In the genomic region with DNA sequence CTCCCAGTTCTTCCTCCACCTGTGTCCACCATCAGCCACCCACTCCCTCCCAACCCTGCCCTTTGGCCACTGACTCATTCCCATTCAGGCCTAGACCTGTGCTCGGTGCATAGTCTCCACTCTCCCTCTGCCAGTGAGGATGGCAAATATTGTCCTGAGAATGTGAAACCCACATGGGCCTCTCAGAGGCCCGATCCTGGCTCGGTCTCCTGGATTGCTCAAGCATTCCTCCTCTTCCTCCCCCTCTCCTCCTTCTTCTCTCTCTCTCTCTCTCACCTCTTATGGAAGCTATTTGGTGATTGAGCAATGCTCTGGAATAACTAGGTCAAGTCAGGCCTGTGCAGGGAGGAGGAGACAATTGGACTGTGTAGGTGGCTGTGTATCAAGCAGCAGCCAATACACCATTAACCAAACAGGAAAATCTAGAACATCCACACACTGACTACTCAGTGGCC, we compare ENCODE assay signal across 13 cellular contexts.
DNase-seq lines count a peak whose midpoint lies in the region; ATAC-seq, FAIRE-seq and TF ChIP-seq lines count a peak whose summit lies in the region.
"Had no signal": no experiment of that assay in that cellular context is flagged by ENCODE, and none has a peak within 500 bp of the region (broad histone marks: within the 10 kb centered on the region; RNA-seq: fewer than 3 reads in every experiment).

No MANE protein-coding gene starts in this region.

- H3K4me3 Mint-ChIP-seq in CD4-positive, alpha-beta T cell, result no peak overlapping the region
- H3K4me3 Mint-ChIP-seq: activated CD4-positive, alpha-beta T cell treated with anti-CD3 and anti-CD28 coated beads, Interleukin-2, amount 10 ng/mL, durations not matched to agents 24 days and 14 days; activated naive CD4-positive, alpha-beta T cell treated with anti-CD3 and anti-CD28 coated beads for 36 hours; mesothelial cell of epicardium; stimulated activated memory B cell treated with anti-CD40 and anti-IgM and Interleukin-4, amounts not matched to agents 10 μg/mL and 1 μg/mL and 100 μg/mL, for 72 hours had no signal

- H3K4me1 ChIP-seq in HepG2 (ENCODE audit: insufficient read depth, low read length), result peaks cover 21% of the 10 kb centered on the region
- peaks cover 0 to 4% (median 0%) of the 10 kb centered on the region in 4 donors for H3K4me1 ChIP-seq in transverse colon

- 0% methylated on average over 3 of the region's 3 CpGs for WGBS in HepG2 (ENCODE audit: low lambda C conversion rate)
- WGBS in transverse colon (ENCODE audit: low coverage in 1 of 2), 2 donors, result 76% methylated on average over 3 of the region's 3 CpGs; no CpG with 5 or more reads in 1 of the 2 donors

- H3K4me2 ChIP-seq in HepG2 (ENCODE audit: low read depth, low read length), result peak overlapping the region; percentile 50; the same call in 1 of the 2 replicates

- no peaks in the 10 kb centered on the region for H3K9me3 Mint-ChIP-seq in CD4-positive, alpha-beta T cell
- H3K9me3 Mint-ChIP-seq: activated CD4-positive, alpha-beta T cell treated with anti-CD3 and anti-CD28 coated beads, Interleukin-2, amount 10 ng/mL, durations not matched to agents 24 days and 14 days; activated naive CD4-positive, alpha-beta T cell treated with anti-CD3 and anti-CD28 coated beads for 36 hours; mesothelial cell of epicardium; stimulated activated memory B cell treated with anti-CD40 and anti-IgM and Interleukin-4, amounts not matched to agents 10 μg/mL and 1 μg/mL and 100 μg/mL, for 72 hours had no signal

- TF ChIP-seq CTCF in HepG2 (CRISPR knock-in tag; IDR thresholded peaks at IDR 0.05), result no peak
- no peak for TF ChIP-seq CTCF in transverse colon (IDR thresholded peaks at IDR 0.05)
- TF ChIP-seq CTCF in CD4-positive, alpha-beta T cell (IDR thresholded peaks at IDR 0.05), result no peak

- H3K36me3 ChIP-seq in HepG2 (replicated peaks in 1 of 2; ENCODE audit: control insufficient read depth in 1 of 2, insufficient read depth in 2 of 2, low read length in 2 of 2), result no peaks in the 10 kb centered on the region
- H3K36me3 ChIP-seq in transverse colon, result no peaks in the 10 kb centered on the region

- no peak for TF ChIP-seq POLR2A in HepG2 (IDR thresholded peaks at IDR 0.05; ENCODE audit: insufficient read depth in 1 of 2, low read depth in 2 of 2, low read length in 2 of 2)
- TF ChIP-seq POLR2A in transverse colon (IDR thresholded peaks at IDR 0.05), result no peak

- H3K9me3 ChIP-seq in HepG2 (ENCODE audit: low read length), result no peaks in the 10 kb centered on the region
- no peaks in the 10 kb centered on the region for H3K9me3 ChIP-seq in transverse colon
- no peaks in the 10 kb centered on the region for H3K9me3 ChIP-seq in CD4-positive, alpha-beta T cell (ENCODE audit: control insufficient read depth, low read length)

- intact Hi-C loops in HepG2 (cut with micrococcal nuclease; ENCODE audit: unreplicated experiment) (loop anchor here (5.0 kb wide), 1 partner anchor 562 kb away; no protein-coding TSS in a partner anchor), transverse colon (cut with DNase I; ENCODE audit: low total_unique reads) (loop anchor here (5.0 kb wide), 1 partner anchor 53 kb away; no protein-coding TSS in a partner anchor)
- intact Hi-C loops in CD4-positive, alpha-beta T cell (cut with DNase I, micrococcal nuclease), result no loop called here

- no peak overlapping the region for H3K9ac ChIP-seq in HepG2 (ENCODE audit: insufficient read depth, low read depth, low read length)

- no peak for TF ChIP-seq RAD21 in HepG2 (CRISPR knock-in tag; IDR thresholded peaks at IDR 0.05)

- H3K27me3 Mint-ChIP-seq in CD4-positive, alpha-beta T cell, result peaks cover 19% of the 10 kb centered on the region

- H3K79me2 ChIP-seq in HepG2 (ENCODE audit: insufficient read depth, low read length), result no peaks in the 10 kb centered on the region

- H3K27me3 ChIP-seq in HepG2 (ENCODE audit: control insufficient read depth in 1 of 2, insufficient read depth in 2 of 2, low read length in 2 of 2), result no peaks in the 10 kb centered on the region; a peak in 1 of 5 replicates
- no peaks in the 10 kb centered on the region for H3K27me3 ChIP-seq in transverse colon
- no peaks in the 10 kb centered on the region for H3K27me3 ChIP-seq in CD4-positive, alpha-beta T cell (ENCODE audit: control insufficient read depth, insufficient read depth, low read length)

- H3K27ac ChIP-seq in epithelial cell of prostate (peak overlapping the region; percentile 66), HepG2 (ENCODE audit: extremely low read length, insufficient read depth, low read length) (no peak overlapping the region), transverse colon (peak overlapping the region in 2 of 4 donors; percentile 35 to 53)
- no peak overlapping the region for H3K27ac ChIP-seq in CD4-positive, alpha-beta T cell (ENCODE audit: low read depth, low read length)

- ATAC-seq in HepG2 (peak; percentile 98), HG03196 (IDR thresholded peaks at IDR 0.05; ENCODE audit: unreplicated experiment) (no peak)
- ATAC-seq in CD4-positive, alpha-beta T cell (ENCODE audit: poor library complexity), result no peak
- ATAC-seq: stimulated activated memory B cell treated with anti-CD40 and anti-IgM and Interleukin-4, amounts not matched to agents 10 μg/mL and 1 μg/mL and 100 μg/mL, for 72 hours had no signal

- peak; percentile 71 for FAIRE-seq in HepG2 (lab: Jason Lieb, UNC)

- POLR2A ChIA-PET in HepG2 (lab: Yijun Ruan, JAX), result interaction anchor here (1.7 kb wide), 1 partner anchor 21 kb away, joined by 7 read pairs; no protein-coding TSS in a partner anchor
- POLR2A ChIA-PET in CD4-positive, alpha-beta T cell (lab: Charles Lee), result no interaction called here

- CTCF ChIA-PET in HepG2 (lab: Yijun Ruan, JAX; ENCODE audit: low intra/inter-chr PET ratio, low total read pairs), result no interaction called here
- CTCF ChIA-PET in CD4-positive, alpha-beta T cell (lab: Charles Lee), result no interaction called here

- peak in 1 of 2 experiments; percentile 62; a peak in 2 of 4 replicates for TF ChIP-seq EP300 in HepG2 (IDR thresholded peaks at IDR 0.05; ENCODE audit: low read depth in 2 of 2, low read length in 2 of 2)
- peak; percentile 23; the same call in 1 of the 2 replicates for TF ChIP-seq EP300 in HepG2 (CRISPR knock-in tag; IDR thresholded peaks at IDR 0.05; ENCODE audit: borderline replicate concordance)
- no peak for TF ChIP-seq EP300 in transverse colon (IDR thresholded peaks at IDR 0.05; ENCODE audit: low read depth)

- no TSS peak for BruUV-seq in HepG2 (replicated peaks; lab: Mats Ljungman, UMichigan)

- H4K20me1 ChIP-seq in HepG2 (ENCODE audit: insufficient read depth, low read length), result no peaks in the 10 kb centered on the region

- in situ Hi-C loops in HepG2 (cut with HindIII; ENCODE audit: extremely low pct_ligation_motif_present, low pct_unique_long_range_greater_than_20kb) (no loop called here), transverse colon (cut with MboI; ENCODE audit: low pct_ligation_motif_present in 1 of 4, low pct_unique_long_range_greater_than_20kb in 1 of 4, low sequenced_read_pairs in 3 of 4) (no loop called here)

- H2AFZ ChIP-seq in HepG2 (ENCODE audit: low read length), result no peak overlapping the region

- H3K4me3 ChIP-seq in HepG2 (replicated peaks in 1 of 3; ENCODE audit: insufficient read depth in 1 of 3, low read depth in 2 of 3, low read length in 3 of 3) (no peak overlapping the region), transverse colon (no peak overlapping the region)

- no peaks in the 10 kb centered on the region for H3K36me3 Mint-ChIP-seq in CD4-positive, alpha-beta T cell (ENCODE audit: low read depth)
- H3K36me3 Mint-ChIP-seq: mesothelial cell of epicardium; stimulated activated memory B cell treated with anti-CD40 and anti-IgM and Interleukin-4, amounts not matched to agents 10 μg/mL and 1 μg/mL and 100 μg/mL, for 72 hours had no signal

- no peak overlapping the region for H3K27ac Mint-ChIP-seq in CD4-positive, alpha-beta T cell
- H3K27ac Mint-ChIP-seq: activated CD4-positive, alpha-beta T cell treated with anti-CD3 and anti-CD28 coated beads, Interleukin-2, amount 10 ng/mL, durations not matched to agents 24 days and 14 days; activated naive CD4-positive, alpha-beta T cell treated with anti-CD3 and anti-CD28 coated beads for 36 hours; mesothelial cell of epicardium; stimulated activated memory B cell treated with anti-CD40 and anti-IgM and Interleukin-4, amounts not matched to agents 10 μg/mL and 1 μg/mL and 100 μg/mL, for 72 hours had no signal

- DNase-seq in HuH-7 (ENCODE audit: low spot score), result peak; percentile 56
- DNase-seq in epithelial cell of prostate (ENCODE audit: low read depth, low spot score), result peak; percentile 78
- DNase-seq in HepG2 (ENCODE audit: low spot score), result peak; percentile 65
- DNase-seq in transverse colon, result peak; percentile 22
- DNase-seq in NCI-H2081 treated with DMSO at 0.1 percent for 48 hours (lab: John Stamatoyannopoulos, UW), result no peak
- DNase-seq in NOMO-1 treated with DMSO at 0.1 percent for 48 hours (lab: John Stamatoyannopoulos, UW; ENCODE audit: unreplicated experiment), result no peak
- DNase-seq in CD4-positive, alpha-beta T cell, result no peak
- DNase-seq: activated CD4-positive, alpha-beta T cell treated with anti-CD3 and anti-CD28 coated beads, Interleukin-2, amount 10 ng/mL, durations not matched to agents 24 days and 14 days; activated naive CD4-positive, alpha-beta T cell treated with anti-CD3 and anti-CD28 coated beads for 36 hours; NCI-H2171 had no signal

- no peaks in the 10 kb centered on the region for H3K4me1 Mint-ChIP-seq in CD4-positive, alpha-beta T cell (ENCODE audit: low read depth)
- H3K4me1 Mint-ChIP-seq: activated CD4-positive, alpha-beta T cell treated with anti-CD3 and anti-CD28 coated beads, Interleukin-2, amount 10 ng/mL, durations not matched to agents 24 days and 14 days; stimulated activated memory B cell treated with anti-CD40 and anti-IgM and Interleukin-4, amounts not matched to agents 10 μg/mL and 1 μg/mL and 100 μg/mL, for 72 hours had no signal

TF ChIP-seq in HepG2, 621 proteins besides CTCF, POLR2A, EP300 and RAD21 (continues in another document):
- TF ChIP-seq FOXA3 (CRISPR knock-in tag; IDR thresholded peaks at IDR 0.05), result peak; percentile 44
- TF ChIP-seq, protein P1, sequence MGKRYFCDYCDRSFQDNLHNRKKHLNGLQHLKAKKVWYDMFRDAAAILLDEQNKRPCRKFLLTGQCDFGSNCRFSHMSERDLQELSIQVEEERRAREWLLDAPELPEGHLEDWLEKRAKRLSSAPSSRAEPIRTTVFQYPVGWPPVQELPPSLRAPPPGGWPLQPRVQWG (CRISPR knock-in tag; IDR thresholded peaks at IDR 0.05; ENCODE audit: borderline replicate concordance, low read depth), result no peak

Comparison
In these comparisons a context has a peak if more than half of its experiments do, and no peak if none do; other contexts are left out.
1. DNase-seq: peak in HuH-7 (single experiment), epithelial cell of prostate (single experiment), HepG2 (single experiment) and transverse colon (single experiment); none in NCI-H2081 treated with DMSO at 0.1 percent for 48 hours (single experiment), NOMO-1 treated with DMSO at 0.1 percent for 48 hours (single experiment) and CD4-positive, alpha-beta T cell (0 of 10).
2. intact Hi-C loops: an anchor here in HepG2 (5.0 kb wide) and transverse colon (5.0 kb wide); none called in CD4-positive, alpha-beta T cell.